Comparison of ENCODE assay signal across 8 cellular contexts in genomic region chr15:74432968-74433591, GRCh38. TPM values are rescaled to one million over a fixed set of nuclear protein-coding genes. Genes with fewer than 3 reads are reported as not detected.
A peak's percentile ranks its signal among the peaks of the same experiment; 100 is the strongest.
DNase-seq lines count a peak whose midpoint lies in the region; ATAC-seq and TF ChIP-seq lines count a peak whose summit lies in the region.

No MANE protein-coding gene starts in this region.

- ATAC-seq in HG02610 (IDR thresholded peaks at IDR 0.05; ENCODE audit: unreplicated experiment) (peak; percentile 22), GM18861 (IDR thresholded peaks at IDR 0.05; ENCODE audit: unreplicated experiment) (no peak), GM21717 (IDR thresholded peaks at IDR 0.05; ENCODE audit: unreplicated experiment) (no peak)
- no peak for ATAC-seq in activated T-helper 17 cell treated with anti-CD3 and anti-CD28 coated beads, Interleukin-2, amount 50 U/mL, for 72 hours (replicated peaks)

- H3K9me3 ChIP-seq in iPS-15b (ENCODE audit: control insufficient read depth, insufficient read depth, low read length) = no peaks in the 10 kb centered on the region
- no peaks in the 10 kb centered on the region for H3K9me3 ChIP-seq in subcutaneous abdominal adipose tissue (ENCODE audit: control insufficient read depth in 5 of 5, low read length in 5 of 5)

- H3K27me3 ChIP-seq in iPS-15b (ENCODE audit: control insufficient read depth, insufficient read depth, low read length) = peaks cover 21% of the 10 kb centered on the region
- H3K27me3 ChIP-seq in subcutaneous abdominal adipose tissue (ENCODE audit: control insufficient read depth in 5 of 5, insufficient read depth in 4 of 5, low read length in 5 of 5) = peaks cover 0 to 12% (median 7%) of the 10 kb centered on the region in 5 donors

- H3K4me1 ChIP-seq in iPS-15b (ENCODE audit: control insufficient read depth, insufficient read depth, low read length) (peaks cover 8% of the 10 kb centered on the region), subcutaneous abdominal adipose tissue (ENCODE audit: control insufficient read depth in 5 of 5, insufficient read depth in 5 of 5, low read length in 5 of 5) (peaks cover 0 to 35% (median 25%) of the 10 kb centered on the region in 5 donors)

- H3K4me3 Mint-ChIP-seq in CD14-positive monocyte = peak overlapping the region; percentile 70 to 76
- peak overlapping the region; percentile 90 for H3K4me3 Mint-ChIP-seq in activated T-helper 17 cell treated with anti-CD3 and anti-CD28 coated beads, Interleukin-2, amount 50 U/mL, for 72 hours

- H3K36me3 ChIP-seq in iPS-15b (ENCODE audit: control insufficient read depth, insufficient read depth, low read length) (no peaks in the 10 kb centered on the region), subcutaneous abdominal adipose tissue (ENCODE audit: control insufficient read depth in 5 of 5, insufficient read depth in 5 of 5, low read length in 5 of 5) (no peaks in the 10 kb centered on the region)

- H3K9me3 Mint-ChIP-seq in CD14-positive monocyte = peaks cover 0 to 17% (median 0%) of the 10 kb centered on the region in 7 donors
- no peaks in the 10 kb centered on the region for H3K9me3 Mint-ChIP-seq in activated T-helper 17 cell treated with anti-CD3 and anti-CD28 coated beads, Interleukin-2, amount 50 U/mL, for 72 hours

- no peak overlapping the region for H3K27ac Mint-ChIP-seq in CD14-positive monocyte
- H3K27ac Mint-ChIP-seq in activated T-helper 17 cell treated with anti-CD3 and anti-CD28 coated beads, Interleukin-2, amount 50 U/mL, for 72 hours = no peak overlapping the region

- no peak for TF ChIP-seq CTCF in CD14-positive monocyte (IDR thresholded peaks at IDR 0.05)

- H3K4me1 Mint-ChIP-seq in CD14-positive monocyte = peaks cover 41% of the 10 kb centered on the region
- H3K4me1 Mint-ChIP-seq in activated T-helper 17 cell treated with anti-CD3 and anti-CD28 coated beads, Interleukin-2, amount 50 U/mL, for 72 hours = peaks cover 30% of the 10 kb centered on the region

- H3K4me3 ChIP-seq in iPS-15b (ENCODE audit: low read depth, low read length) (peak overlapping the region; percentile 77), subcutaneous abdominal adipose tissue (ENCODE audit: low read depth in 1 of 5, low read length in 5 of 5) (peak overlapping the region in 4 of 5 donors; percentile 71 to 81 (median 74))

- DNase-seq in CD14-positive monocyte (ENCODE audit: low spot score) (no peak), NCI-H446 (lab: John Stamatoyannopoulos, UW) (no peak)

- peak overlapping the region; percentile 76 for H3K9ac ChIP-seq in iPS-15b (ENCODE audit: low read depth, low read length)
- H3K9ac ChIP-seq in subcutaneous abdominal adipose tissue (ENCODE audit: low read length in 5 of 5) = peak overlapping the region in 4 of 5 donors; percentile 21 to 71 (median 48)

- intact Hi-C loops in CD14-positive monocyte (cut with micrococcal nuclease) = no loop called here

- no peak overlapping the region for H3K27ac ChIP-seq in subcutaneous abdominal adipose tissue (ENCODE audit: low read depth, low read length)

- H3K27me3 Mint-ChIP-seq in CD14-positive monocyte (ENCODE audit: low read depth in 3 of 3) = peaks cover 23 to 51% (median 29%) of the 10 kb centered on the region in 3 donors
- no peaks in the 10 kb centered on the region for H3K27me3 Mint-ChIP-seq in activated T-helper 17 cell treated with anti-CD3 and anti-CD28 coated beads, Interleukin-2, amount 50 U/mL, for 72 hours

- H3K36me3 Mint-ChIP-seq in CD14-positive monocyte = peaks cover 0 to 11% of the 10 kb centered on the region in 2 donors
- peaks cover 44% of the 10 kb centered on the region for H3K36me3 Mint-ChIP-seq in activated T-helper 17 cell treated with anti-CD3 and anti-CD28 coated beads, Interleukin-2, amount 50 U/mL, for 72 hours (ENCODE audit: low read depth)

RNA-seq across cellular contexts. Expression of gene SEMA7A, which starts 0.7 kb away (rescaled TPM):
- under 1 TPM; 0.04 to 0.15 TPM for polyA plus RNA-seq in CD14-positive monocyte
- total RNA-seq in activated T-helper 17 cell treated with anti-CD3 and anti-CD28 coated beads, Interleukin-2, amount 50 U/mL, for 72 hours = 10 to 100 TPM; 11.7 to 44.9 TPM

RNA-seq across cellular contexts. Expression of gene UBL7, which starts 27.9 kb away (rescaled TPM):
- polyA plus RNA-seq in CD14-positive monocyte = 100 to 1,000 TPM in 1 of 2 donors, 10 to 100 TPM in 1; 95.1 to 103 TPM
- total RNA-seq in activated T-helper 17 cell treated with anti-CD3 and anti-CD28 coated beads, Interleukin-2, amount 50 U/mL, for 72 hours = 10 to 100 TPM; 38.0 to 52.6 TPM
